Comparison of ENCODE assay signal across 13 cellular contexts in the genomic region with DNA sequence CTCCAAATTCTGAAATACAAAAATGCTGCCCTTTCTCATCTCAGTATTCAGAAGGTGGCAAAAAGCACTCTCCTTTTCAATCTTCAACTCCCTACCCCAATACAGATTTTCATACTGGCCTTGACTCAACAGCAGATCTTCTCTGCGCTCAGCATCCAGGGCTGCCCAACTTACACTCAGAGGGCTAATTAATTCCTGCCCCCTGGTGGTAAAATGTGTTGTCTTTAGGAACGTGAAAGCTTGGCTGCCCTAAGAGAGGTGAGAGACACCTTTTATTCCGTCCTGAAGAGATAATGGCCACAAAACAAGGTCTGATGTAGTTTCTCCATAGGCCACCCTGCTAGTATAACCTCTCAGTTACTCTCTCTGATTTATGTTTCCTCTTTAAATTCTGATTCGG. TPM values are rescaled to one million over a fixed set of nuclear protein-coding genes. Genes with fewer than 3 reads are reported as not detected.
A peak's percentile ranks its signal among the peaks of the same experiment; 100 is the strongest.
DNase-seq lines count a peak whose midpoint lies in the region; ATAC-seq and TF ChIP-seq lines count a peak whose summit lies in the region.
"Had no signal": no experiment of that assay in that cellular context is flagged by ENCODE, and none has a peak within 500 bp of the region (broad histone marks: within the 10 kb centered on the region; RNA-seq: fewer than 3 reads in every experiment).

No MANE protein-coding gene starts in this region.

- H3K9me3 Mint-ChIP-seq in glutamatergic neuron (ENCODE audit: unreplicated experiment): no peaks in the 10 kb centered on the region

- H3K4me3 ChIP-seq in HFF-Myc (replicated peaks; ENCODE audit: low read depth, low read length): no peak overlapping the region
- H3K4me3 ChIP-seq: ascending aorta, lung had no signal

- TF ChIP-seq CTCF in 22Rv1 (IDR thresholded peaks at IDR 0.05) (peak; percentile 68), HFF-Myc (IDR thresholded peaks at IDR 0.05; ENCODE audit: low read depth, low read length, missing control alignments) (peak; percentile 27), glutamatergic neuron (IDR thresholded peaks at IDR 0.05; ENCODE audit: partially characterized antibody, unreplicated experiment) (peak; percentile 73)

- no peak for ATAC-seq in HG02759 (IDR thresholded peaks at IDR 0.05; ENCODE audit: unreplicated experiment)
- ATAC-seq: activated CD4-positive, alpha-beta T cell treated with anti-CD3 and anti-CD28 coated beads for 36 hours had no signal

- H3K36me3 Mint-ChIP-seq in glutamatergic neuron (ENCODE audit: unreplicated experiment): no peaks in the 10 kb centered on the region
- H3K36me3 Mint-ChIP-seq: IgD-negative memory B cell had no signal

- no peaks in the 10 kb centered on the region for H3K27me3 Mint-ChIP-seq in glutamatergic neuron (ENCODE audit: unreplicated experiment)
- H3K27me3 Mint-ChIP-seq: activated CD4-positive, alpha-beta T cell treated with anti-CD3 and anti-CD28 coated beads for 36 hours; IgD-negative memory B cell had no signal

- H3K4me3 Mint-ChIP-seq in glutamatergic neuron (ENCODE audit: unreplicated experiment): no peak overlapping the region
- H3K4me3 Mint-ChIP-seq: activated CD4-positive, alpha-beta T cell treated with anti-CD3 and anti-CD28 coated beads for 36 hours; IgD-negative memory B cell had no signal

- DNase-seq in HFF-Myc (ENCODE audit: extremely low read depth, low read depth): peak; percentile 9
- DNase-seq in SK-N-DZ (ENCODE audit: low spot score): peak; percentile 5
- DNase-seq in glutamatergic neuron: no peak
- no peak for DNase-seq in DMS79 treated with DMSO at 0.1 percent for 48 hours (lab: John Stamatoyannopoulos, UW)
- DNase-seq in CD1c-positive myeloid dendritic cell (ENCODE audit: extremely low spot score): no peak
- no peak for DNase-seq in activated CD4-positive, CD25-positive, alpha-beta regulatory T cell (lab: John Stamatoyannopoulos, UW)
- DNase-seq: activated CD4-positive, alpha-beta T cell treated with anti-CD3 and anti-CD28 coated beads for 36 hours; DMS153 had no signal

- H3K27ac Mint-ChIP-seq in glutamatergic neuron (ENCODE audit: unreplicated experiment): no peak overlapping the region
- H3K27ac Mint-ChIP-seq: activated CD4-positive, alpha-beta T cell treated with anti-CD3 and anti-CD28 coated beads for 36 hours; IgD-negative memory B cell had no signal

- H3K4me1 Mint-ChIP-seq in glutamatergic neuron (ENCODE audit: low read depth, unreplicated experiment): no peaks in the 10 kb centered on the region
- H3K4me1 Mint-ChIP-seq: activated CD4-positive, alpha-beta T cell treated with anti-CD3 and anti-CD28 coated beads for 36 hours; IgD-negative memory B cell had no signal

- H3K27ac ChIP-seq in 22Rv1: no peak overlapping the region
- H3K27ac ChIP-seq: ascending aorta had no signal

RNA-seq across cellular contexts. Expression of a gene that starts 25.0 kb away (rescaled TPM):
- not detected in 2 replicates for polyA plus RNA-seq in SK-N-DZ (2014; cell fraction: cytosol; rRNA removed)
- polyA plus RNA-seq in SK-N-DZ (2014; cell fraction: nucleus; rRNA removed): not detected in 2 replicates
- total RNA-seq in glutamatergic neuron (ENCODE audit: unreplicated experiment): not detected
- total RNA-seq: activated CD4-positive, alpha-beta T cell treated with anti-CD3 and anti-CD28 coated beads for 36 hours; ascending aorta; lung had no signal
- polyA plus RNA-seq: IgD-negative memory B cell, lung had no signal

RNA-seq across cellular contexts. Expression of a gene that starts 31.5 kb away (rescaled TPM):
- polyA plus RNA-seq in SK-N-DZ (2014; cell fraction: cytosol; rRNA removed): not detected in 2 replicates
- not detected in 2 replicates for polyA plus RNA-seq in SK-N-DZ (2014; cell fraction: nucleus; rRNA removed)
- total RNA-seq in glutamatergic neuron (ENCODE audit: unreplicated experiment): not detected
- total RNA-seq: activated CD4-positive, alpha-beta T cell treated with anti-CD3 and anti-CD28 coated beads for 36 hours; ascending aorta; lung had no signal
- polyA plus RNA-seq: IgD-negative memory B cell, lung had no signal

RNA-seq across cellular contexts. Expression of a gene that starts 41.9 kb away (rescaled TPM):
- not detected in 2 replicates for polyA plus RNA-seq in SK-N-DZ (2014; cell fraction: cytosol; rRNA removed)
- polyA plus RNA-seq in SK-N-DZ (2014; cell fraction: nucleus; rRNA removed): not detected in 2 replicates
- not detected for total RNA-seq in glutamatergic neuron (ENCODE audit: unreplicated experiment)
- total RNA-seq: activated CD4-positive, alpha-beta T cell treated with anti-CD3 and anti-CD28 coated beads for 36 hours; ascending aorta had no signal
- polyA plus RNA-seq: IgD-negative memory B cell had no signal

Comparison
In these comparisons a context has a peak if more than half of its experiments do, and no peak if none do; other contexts are left out.
1. DNase-seq: peak in HFF-Myc (single experiment) and SK-N-DZ (single experiment); none in glutamatergic neuron (single experiment), DMS79 treated with DMSO at 0.1 percent for 48 hours (single experiment), CD1c-positive myeloid dendritic cell (single experiment) and activated CD4-positive, CD25-positive, alpha-beta regulatory T cell (0 of 4).
2. Peak in every context shown above with its lines, with median percentiles within 50 percentile points of each other: CTCF ChIP-seq.